10 cellular contexts compared by ENCODE assay signal in the genomic region with DNA sequence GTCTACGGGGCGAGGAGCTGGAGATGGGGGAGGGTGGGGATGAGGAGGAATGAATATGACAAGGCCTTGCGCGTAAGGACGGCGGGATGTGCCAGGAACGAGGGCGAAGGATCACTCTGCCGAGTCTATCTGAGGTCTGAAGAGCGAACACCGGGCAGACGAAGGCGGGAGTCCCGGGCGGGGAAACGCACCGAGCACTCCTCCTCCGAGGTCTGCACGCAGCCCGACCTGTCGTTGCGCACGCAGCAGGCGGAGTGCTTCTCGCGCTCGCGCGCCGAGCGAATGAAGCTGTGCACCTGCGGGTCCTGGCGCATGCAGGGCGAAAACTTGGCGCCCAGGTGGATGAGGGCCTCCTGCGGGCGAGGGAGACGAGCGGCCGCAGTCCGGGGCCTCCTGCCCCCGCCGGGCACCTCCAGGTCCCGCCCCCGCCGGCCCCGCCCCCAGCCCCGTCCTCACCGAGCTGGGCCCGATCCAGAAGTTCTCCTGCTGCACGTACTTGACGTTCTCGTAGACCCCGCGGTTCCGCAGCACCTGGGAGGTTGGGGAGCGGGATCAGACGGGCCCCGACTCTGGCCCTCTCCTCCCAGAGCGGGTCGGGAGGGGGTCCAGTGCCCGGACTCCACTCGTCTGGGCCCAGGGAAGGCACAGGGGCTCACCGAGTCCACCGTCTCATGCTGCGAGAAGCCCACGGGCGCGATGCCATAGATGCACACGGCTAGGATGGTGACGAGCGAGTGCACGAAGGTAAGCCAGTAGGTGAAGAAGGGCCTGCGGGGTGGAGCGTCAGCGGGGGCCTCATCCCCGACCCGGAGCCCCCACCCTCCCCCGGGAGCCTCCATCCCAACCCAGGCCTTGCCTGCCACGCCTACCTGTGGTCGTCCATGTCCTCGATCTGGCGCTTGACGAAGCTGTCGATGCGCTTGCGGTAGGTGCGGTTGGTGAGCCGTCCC. TPM values are rescaled to one million over a fixed set of nuclear protein-coding genes. Genes with fewer than 3 reads are reported as not detected.
"Had no signal": no experiment of that assay in that cellular context is flagged by ENCODE, and none has a peak within 500 bp of the region (broad histone marks: within the 10 kb centered on the region; RNA-seq: fewer than 3 reads in every experiment).

No MANE protein-coding gene starts in this region.

- H3K27ac Mint-ChIP-seq: activated naive CD8-positive, alpha-beta T cell treated with anti-CD3 and anti-CD28 coated beads, Interleukin-2, amount 50 U/mL, for 24 hours; memory B cell had no signal

- DNase-seq: activated CD4-positive, CD25-positive, alpha-beta regulatory T cell treated with anti-CD3 and anti-CD28 coated beads, Interleukin-2, amount 50 U/mL, for 72 hours; activated naive CD4-positive, alpha-beta T cell; activated naive CD8-positive, alpha-beta T cell treated with anti-CD3 and anti-CD28 coated beads, Interleukin-2, amount 50 U/mL, for 24 hours; dermis blood vessel endothelial cell; naive thymus-derived CD8-positive, alpha-beta T cell; stimulated activated CD4-positive, alpha-beta T cell treated with anti-CD3 and anti-CD28 coated beads, Interleukin-12 subunit alpha, Interleukin-12 subunit beta, amount 100 ng/mL, for 4 hours; stimulated activated CD4-positive, alpha-beta T cell treated with anti-CD3 and anti-CD28 coated beads, Interleukin-2, amount 100 ng/mL, for 24 hours; T-helper 1 cell; T1000 had no signal

- H3K9me3 Mint-ChIP-seq: activated naive CD8-positive, alpha-beta T cell treated with anti-CD3 and anti-CD28 coated beads, Interleukin-2, amount 50 U/mL, for 24 hours; memory B cell; naive thymus-derived CD8-positive, alpha-beta T cell had no signal

- ATAC-seq: activated naive CD8-positive, alpha-beta T cell treated with anti-CD3 and anti-CD28 coated beads, Interleukin-2, amount 50 U/mL, for 24 hours; naive thymus-derived CD8-positive, alpha-beta T cell had no signal

- H3K27me3 Mint-ChIP-seq: activated naive CD8-positive, alpha-beta T cell treated with anti-CD3 and anti-CD28 coated beads, Interleukin-2, amount 50 U/mL, for 24 hours; memory B cell had no signal

- H3K4me3 Mint-ChIP-seq: activated naive CD8-positive, alpha-beta T cell treated with anti-CD3 and anti-CD28 coated beads, Interleukin-2, amount 50 U/mL, for 24 hours; memory B cell; naive thymus-derived CD8-positive, alpha-beta T cell had no signal

RNA-seq across cellular contexts. Expression of a gene that starts 11.2 kb away (rescaled TPM):
- total RNA-seq: naive thymus-derived CD8-positive, alpha-beta T cell had no signal
